ENCODE assay signal across 8 cellular contexts in the genomic region with DNA sequence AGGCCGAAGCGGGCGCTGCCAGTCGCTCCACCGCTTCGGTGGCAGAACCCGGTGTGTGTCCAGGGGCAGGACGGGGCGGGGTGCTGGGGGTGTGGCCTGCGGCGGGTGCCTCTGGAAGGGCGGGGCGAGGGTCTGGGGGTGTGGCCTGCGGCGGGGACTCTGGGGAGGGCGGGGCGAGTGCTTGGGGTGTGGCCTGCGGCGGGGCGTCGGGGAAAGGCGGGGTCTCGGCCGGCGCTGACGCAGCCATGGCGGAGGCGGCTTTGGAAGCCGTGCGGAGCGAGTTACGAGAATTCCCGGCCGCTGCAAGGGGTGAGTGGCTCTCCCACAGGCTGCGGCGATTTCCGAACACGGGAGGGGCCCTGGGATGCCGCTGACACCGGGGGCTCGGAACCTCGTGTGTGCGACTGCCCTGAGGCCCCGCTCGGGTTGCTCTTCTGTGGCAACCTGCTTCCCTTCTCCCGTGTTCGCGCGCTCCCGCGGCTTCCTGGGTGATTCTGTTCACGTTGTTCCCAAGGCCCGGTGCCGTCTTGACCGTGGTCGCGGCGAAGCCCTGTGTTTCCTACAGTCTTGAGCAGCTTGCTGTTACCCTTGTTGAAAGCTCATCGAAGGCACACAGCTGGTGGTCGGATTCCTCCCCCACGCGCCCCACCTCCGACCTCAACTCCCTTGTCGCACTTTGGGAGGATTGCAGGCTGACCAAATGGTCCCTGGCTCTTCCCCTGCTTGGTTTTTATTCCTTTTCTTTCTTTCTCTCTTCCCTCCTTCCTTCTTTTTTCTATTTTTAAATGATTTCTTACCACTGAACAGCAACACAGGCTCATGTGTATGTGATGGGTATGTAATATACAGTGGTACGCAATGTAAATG. TPM values are rescaled to one million over a fixed set of nuclear protein-coding genes. Genes with fewer than 3 reads are reported as not detected.
DNase-seq lines count a peak whose midpoint lies in the region; ATAC-seq and TF ChIP-seq lines count a peak whose summit lies in the region.

A gene (plus strand): TSS at position 213 of the 867 bp plus-strand sequence. CDS start 33 bp downstream, at position 246.

- ATAC-seq in GM21576 (IDR thresholded peaks at IDR 0.05; ENCODE audit: unreplicated experiment), result peak; percentile 72

- H3K4me1 ChIP-seq in Karpas-422 (ENCODE audit: low read length) (peaks cover 20% of the 10 kb centered on the region), SJCRH30 (no peaks in the 10 kb centered on the region; the same call in 1 of the 2 replicates), neuron (ENCODE audit: insufficient read depth, low read length) (peaks cover 10% of the 10 kb centered on the region), stomach smooth muscle (ENCODE audit: control insufficient read depth, insufficient read depth, low read length) (peaks cover 18% of the 10 kb centered on the region)

- no peaks in the 10 kb centered on the region for H3K79me2 ChIP-seq in Karpas-422 (ENCODE audit: low read length)

- H3K27ac ChIP-seq in Karpas-422 (ENCODE audit: low read length) (no peak within 1 kb of the TSS), SJCRH30 (peak within 1 kb of the TSS; percentile 53), stomach smooth muscle (ENCODE audit: low read length) (peak within 1 kb of the TSS; percentile 66)

- H3K9ac ChIP-seq in Karpas-422 (ENCODE audit: low read length), result peak within 1 kb of the TSS; percentile 74
- H3K9ac ChIP-seq in stomach smooth muscle (ENCODE audit: low read length in 2 of 2), result peak within 1 kb of the TSS; percentile 91 to 93

- no peaks in the 10 kb centered on the region for H3K36me3 ChIP-seq in Karpas-422 (ENCODE audit: insufficient read depth, low read length)
- H3K36me3 ChIP-seq in SJCRH30, result no peaks in the 10 kb centered on the region; the same call in none of the 2 replicates
- peaks cover 48% of the 10 kb centered on the region for H3K36me3 ChIP-seq in neuron (ENCODE audit: insufficient read depth, low read length)
- H3K36me3 ChIP-seq in stomach smooth muscle (ENCODE audit: control insufficient read depth in 2 of 2, insufficient read depth in 2 of 2, low read length in 2 of 2), result peaks cover 17 to 20% of the 10 kb centered on the region in 2 donors

- H3K27me3 ChIP-seq in Karpas-422 (ENCODE audit: low read length), result no peaks in the 10 kb centered on the region
- H3K27me3 ChIP-seq in SJCRH30, result no peaks in the 10 kb centered on the region
- H3K27me3 ChIP-seq in neuron (ENCODE audit: insufficient read depth, low read length), result no peaks in the 10 kb centered on the region
- H3K27me3 ChIP-seq in stomach smooth muscle (ENCODE audit: control insufficient read depth in 1 of 2, insufficient read depth in 2 of 2, low read length in 2 of 2), result no peaks in the 10 kb centered on the region

- H4K20me1 ChIP-seq in Karpas-422 (ENCODE audit: insufficient read depth, low read depth, low read length), result no peaks in the 10 kb centered on the region

- H3K9me2 ChIP-seq in Karpas-422 (replicated peaks; ENCODE audit: insufficient read depth, low read length), result no peaks in the 10 kb centered on the region

- no peak for TF ChIP-seq CTCF in foreskin fibroblast (IDR thresholded peaks at IDR 0.05; ENCODE audit: low read depth, low read length)

- H3K9me3 ChIP-seq in Karpas-422 (ENCODE audit: low read length) (no peaks in the 10 kb centered on the region), SJCRH30 (replicated peaks) (no peaks in the 10 kb centered on the region), neuron (ENCODE audit: low read length) (no peaks in the 10 kb centered on the region), stomach smooth muscle (ENCODE audit: control insufficient read depth in 2 of 2, low read length in 2 of 2) (no peaks in the 10 kb centered on the region)

- H3K4me3 ChIP-seq in Karpas-422 (ENCODE audit: low read length), result peak within 1 kb of the TSS; percentile 78
- H3K4me3 ChIP-seq in SJCRH30, result peak within 1 kb of the TSS; percentile 97
- H3K4me3 ChIP-seq in foreskin fibroblast (ENCODE audit: low read depth in 1 of 2, low read length in 2 of 2), result peak within 1 kb of the TSS; percentile 89 to 91
- H3K4me3 ChIP-seq in neuron (ENCODE audit: low read length), result peak within 1 kb of the TSS; percentile 99
- H3K4me3 ChIP-seq in stomach smooth muscle (ENCODE audit: low read length in 2 of 2), result peak within 1 kb of the TSS; percentile 73 to 92

- peak; percentile 91 for DNase-seq in DMS53 (lab: John Stamatoyannopoulos, UW)
- DNase-seq in Karpas-422, result peak; percentile 95
- peak; percentile 91 to 93 for DNase-seq in SJCRH30
- DNase-seq in activated gamma-delta T cell treated with Interleukin-2 at 50 U/mL for 16 hours, result peak; percentile 97
- peak; percentile 87 to 95 for DNase-seq in foreskin fibroblast

- H3K4me2 ChIP-seq in Karpas-422 (ENCODE audit: low read depth, low read length, poor library complexity, severe bottlenecking), result peak within 1 kb of the TSS; percentile 84

- H2AFZ ChIP-seq in Karpas-422 (ENCODE audit: low read length) (peak within 1 kb of the TSS; percentile 41; the same call in 1 of the 2 replicates), neuron (ENCODE audit: low read depth, low read length) (peak within 1 kb of the TSS; percentile 88)

RNA-seq across cellular contexts. Expression of the gene that starts here (rescaled TPM):
- total RNA-seq in Karpas-422 (2014; rRNA removed; shearing (Covaris generic); ENCODE audit: low replicate concordance), result 2.8 and 9.2 TPM in 2 replicates
- total RNA-seq in SJCRH30 (2014; rRNA removed; shearing (Covaris generic)), result 7.0 and 7.5 TPM in 2 replicates
